In genomic region chr1:180881806-180882509, GRCh38 we compare ENCODE assay signal across 1 cellular context.
TF ChIP-seq lines count a peak whose summit lies in the region.

No MANE protein-coding gene starts in this region.

TF ChIP-seq in HEK293, 187 proteins besides CTCF, POLR2A, EP300 and RAD21 (continued from another document):
- TF ChIP-seq REST (tag by site-specific recombination; IDR thresholded peaks at IDR 0.05) (no peak), ZNF555 (tag by site-specific recombination; conservative IDR thresholded peaks at IDR 0.05) (no peak), ZNF514 (tag by site-specific recombination; IDR thresholded peaks at IDR 0.05) (no peak), KLF9 (tag by site-specific recombination; IDR thresholded peaks at IDR 0.05; ENCODE audit: low read depth) (no peak), AEBP2 (tag by site-specific recombination; IDR thresholded peaks at IDR 0.05; ENCODE audit: borderline replicate concordance) (no peak), ZNF16 (tag by site-specific recombination; IDR thresholded peaks at IDR 0.05; ENCODE audit: low read depth) (no peak), SCRT1 (tag by site-specific recombination; IDR thresholded peaks at IDR 0.05; ENCODE audit: borderline replicate concordance) (no peak), ZNF791 (tag by site-specific recombination; IDR thresholded peaks at IDR 0.05) (no peak), ZNF18 (tag by site-specific recombination; IDR thresholded peaks at IDR 0.05) (no peak), ZNF148 (tag by site-specific recombination; IDR thresholded peaks at IDR 0.05; ENCODE audit: borderline replicate concordance) (no peak), ZBTB1 (tag by site-specific recombination; IDR thresholded peaks at IDR 0.05) (no peak), ZFHX2 (tag by site-specific recombination; conservative IDR thresholded peaks at IDR 0.05) (no peak), PRDM1 (tag by site-specific recombination; IDR thresholded peaks at IDR 0.05) (no peak), OVOL3 (tag by site-specific recombination; IDR thresholded peaks at IDR 0.05) (no peak), ZNF549 (tag by site-specific recombination; IDR thresholded peaks at IDR 0.05) (no peak), BCL11A (tag by site-specific recombination; IDR thresholded peaks at IDR 0.05; ENCODE audit: low read depth) (no peak), ZNF654 (tag by site-specific recombination; IDR thresholded peaks at IDR 0.05; ENCODE audit: low read depth) (peak; percentile 87), INSM2 (tag by site-specific recombination; IDR thresholded peaks at IDR 0.05) (no peak), ZNF350 (tag by site-specific recombination; IDR thresholded peaks at IDR 0.05) (no peak), ZNF645 (tag by site-specific recombination; IDR thresholded peaks at IDR 0.05) (no peak), ZNF404 (tag by site-specific recombination; IDR thresholded peaks at IDR 0.05) (no peak), ZNF26 (tag by site-specific recombination; IDR thresholded peaks at IDR 0.05) (no peak), ZSCAN16 (tag by site-specific recombination; IDR thresholded peaks at IDR 0.05) (no peak), ZNF354C (tag by site-specific recombination; IDR thresholded peaks at IDR 0.05; ENCODE audit: borderline replicate concordance, low read depth) (no peak), RBAK (tag by site-specific recombination; IDR thresholded peaks at IDR 0.05) (no peak), HOXD13 (CRISPR knock-in tag; IDR thresholded peaks at IDR 0.05; ENCODE audit: borderline replicate concordance) (no peak), ZNF302 (tag by site-specific recombination; IDR thresholded peaks at IDR 0.05; ENCODE audit: low read depth) (no peak), ZNF488 (tag by site-specific recombination; IDR thresholded peaks at IDR 0.05) (no peak), ZBTB48 (tag by site-specific recombination; IDR thresholded peaks at IDR 0.05) (no peak), ZSCAN18 (tag by site-specific recombination; IDR thresholded peaks at IDR 0.05) (no peak), ELK4 (IDR thresholded peaks at IDR 0.05; ENCODE audit: borderline replicate concordance, low read depth, low read length) (no peak)
